8 cellular contexts compared by ENCODE assay signal in genomic region chr4:3955361-3956164, GRCh38.
DNase-seq lines count a peak whose midpoint lies in the region; ATAC-seq and TF ChIP-seq lines count a peak whose summit lies in the region.
"Not testable (repeated sequence)": the region's sequence is repeated elsewhere in the genome, so short reads cannot be mapped to it uniquely, and the experiment has no call there.

No MANE protein-coding gene starts in this region.

- POLR2A ChIA-PET in naive thymus-derived CD4-positive, alpha-beta T cell (lab: Charles Lee), result not testable (repeated sequence)

- not testable (repeated sequence) for H3K36me3 Mint-ChIP-seq in naive thymus-derived CD4-positive, alpha-beta T cell; stimulated activated memory B cell treated with anti-CD40 and anti-IgM and Interleukin-4, amounts not matched to agents 10 μg/mL and 1 μg/mL and 100 μg/mL, for 72 hours

- H3K27me3 ChIP-seq in Peyer's patch; naive thymus-derived CD4-positive, alpha-beta T cell (ENCODE audit: control insufficient read depth in 2 of 2, insufficient read depth in 2 of 2, low read length in 2 of 2): not testable (repeated sequence)

- intact Hi-C loops in naive thymus-derived CD4-positive, alpha-beta T cell (cut with micrococcal nuclease), result loop anchor here (1.0 to 10.0 kb wide), 7 partner anchors 289 to 751 kb away; partner anchors contain the start of genes STX18 (in 2 of the 2), TMEM128 (in 2 of the 2), LRPAP1 (in 1 of the 2) and LYAR (in 1 of the 2)

- peak in 1 of 2 donors; percentile 45 for TF ChIP-seq POLR2A in Peyer's patch (IDR thresholded peaks at IDR 0.05)

- H3K4me1 Mint-ChIP-seq in naive thymus-derived CD4-positive, alpha-beta T cell, result peaks cover 0 to 13% (median 11%) of the 10 kb centered on the region in 7 donors
- peaks cover 15% of the 10 kb centered on the region for H3K4me1 Mint-ChIP-seq in stimulated activated memory B cell treated with anti-CD40 and anti-IgM and Interleukin-4, amounts not matched to agents 10 μg/mL and 1 μg/mL and 100 μg/mL, for 72 hours

- peak; percentile 81 for DNase-seq in DMS79 treated with DMSO at 0.1 percent for 48 hours (lab: John Stamatoyannopoulos, UW)
- peak; percentile 100 for DNase-seq in Peyer's patch
- DNase-seq in activated T-helper 1 cell treated with anti-CD3 and anti-CD28 coated beads, Interleukin-2, amount 50 U/mL, for 16 hours (ENCODE audit: low read depth in 1 of 2, low spot score in 1 of 2), result peak; percentile 98
- DNase-seq in fibroblast of gingiva (ENCODE audit: low read depth), result peak; percentile 99
- peak; percentile 96 to 99 (median 98) for DNase-seq in naive thymus-derived CD4-positive, alpha-beta T cell

- ATAC-seq in GM21825 (IDR thresholded peaks at IDR 0.05; ENCODE audit: unreplicated experiment), result peak; percentile 100
- peak; percentile 100 for ATAC-seq in naive thymus-derived CD4-positive, alpha-beta T cell
- ATAC-seq in stimulated activated memory B cell treated with anti-CD40 and anti-IgM and Interleukin-4, amounts not matched to agents 10 μg/mL and 1 μg/mL and 100 μg/mL, for 72 hours, result peak; percentile 100

- H3K4me3 ChIP-seq in Peyer's patch, result peak overlapping the region; percentile 64 to 78 (median 74)
- H3K4me3 ChIP-seq in naive thymus-derived CD4-positive, alpha-beta T cell (ENCODE audit: low read length), result peak overlapping the region; percentile 66

- H3K4me3 Mint-ChIP-seq in naive thymus-derived CD4-positive, alpha-beta T cell, result peak overlapping the region; percentile 84 to 97 (median 93)
- H3K4me3 Mint-ChIP-seq in stimulated activated memory B cell treated with anti-CD40 and anti-IgM and Interleukin-4, amounts not matched to agents 10 μg/mL and 1 μg/mL and 100 μg/mL, for 72 hours, result peak overlapping the region; percentile 87

- H3K9me3 ChIP-seq in KOPT-K1 (ENCODE audit: insufficient read depth, low read length, poor library complexity, severe bottlenecking); Peyer's patch; naive thymus-derived CD4-positive, alpha-beta T cell (ENCODE audit: control insufficient read depth in 2 of 3, low read length in 3 of 3): not testable (repeated sequence)

- not testable (repeated sequence) for H3K4me1 ChIP-seq in Peyer's patch; naive thymus-derived CD4-positive, alpha-beta T cell (ENCODE audit: control insufficient read depth in 2 of 2, insufficient read depth in 2 of 2, low read length in 2 of 2)

- peak overlapping the region; percentile 85 to 99 (median 95) for H3K27ac Mint-ChIP-seq in naive thymus-derived CD4-positive, alpha-beta T cell
- H3K27ac Mint-ChIP-seq in stimulated activated memory B cell treated with anti-CD40 and anti-IgM and Interleukin-4, amounts not matched to agents 10 μg/mL and 1 μg/mL and 100 μg/mL, for 72 hours, result peak overlapping the region; percentile 81

- TF ChIP-seq CTCF in Peyer's patch (IDR thresholded peaks at IDR 0.05), result not testable (repeated sequence)

- H3K27ac ChIP-seq in KOPT-K1 (ENCODE audit: low read depth, low read length, poor library complexity, severe bottlenecking), result peak overlapping the region; percentile 63
- peak overlapping the region; percentile 66 to 93 (median 86) for H3K27ac ChIP-seq in Peyer's patch
- H3K27ac ChIP-seq in naive thymus-derived CD4-positive, alpha-beta T cell (ENCODE audit: low read depth, low read length), result peak overlapping the region; percentile 83

- H3K36me3 ChIP-seq in KOPT-K1 (ENCODE audit: insufficient read depth, low read length); Peyer's patch; naive thymus-derived CD4-positive, alpha-beta T cell (ENCODE audit: control insufficient read depth in 2 of 3, insufficient read depth in 3 of 3, low read length in 3 of 3): not testable (repeated sequence)

- not testable (repeated sequence) for H3K9me3 Mint-ChIP-seq in naive thymus-derived CD4-positive, alpha-beta T cell; stimulated activated memory B cell treated with anti-CD40 and anti-IgM and Interleukin-4, amounts not matched to agents 10 μg/mL and 1 μg/mL and 100 μg/mL, for 72 hours

- H3K27me3 Mint-ChIP-seq in naive thymus-derived CD4-positive, alpha-beta T cell; stimulated activated memory B cell treated with anti-CD40 and anti-IgM and Interleukin-4, amounts not matched to agents 10 μg/mL and 1 μg/mL and 100 μg/mL, for 72 hours: not testable (repeated sequence)

- CTCF ChIA-PET in naive thymus-derived CD4-positive, alpha-beta T cell (lab: Charles Lee), result not testable (repeated sequence)

Comparison
In these comparisons a context has a peak if more than half of its experiments do, and no peak if none do; other contexts are left out.
1. Peak in every context shown above with its lines: DNase-seq, ATAC-seq, H3K4me3 ChIP-seq and H3K27ac ChIP-seq.